Comparison of ENCODE assay signal across 1 cellular context in genomic region chr12:47837190-47838171, GRCh38.
TF ChIP-seq lines count a peak whose summit lies in the region.

No MANE protein-coding gene starts in this region.

TF ChIP-seq in GM12878, 131 proteins besides CTCF, POLR2A, EP300 and RAD21 (continued from another document):
- TF ChIP-seq ELK1 (IDR thresholded peaks at IDR 0.05; ENCODE audit: low read depth, low read length) (peak; percentile 44; the same call in 1 of the 2 replicates), FOXM1 (IDR thresholded peaks at IDR 0.05; ENCODE audit: low read depth, low read length) (0 out of 2 replicates have a peak, but pooled peaks have one; percentile 34), E4F1 (IDR thresholded peaks at IDR 0.05; ENCODE audit: borderline replicate concordance, partially characterized antibody) (no peak), USF2 (IDR thresholded peaks at IDR 0.05; ENCODE audit: borderline replicate concordance, low read depth, low read length) (no peak), IRF3 (IDR thresholded peaks at IDR 0.05) (no peak), RUNX3 (IDR thresholded peaks at IDR 0.05; ENCODE audit: low read length) (peak; percentile 15; the same call in 1 of the 2 replicates), CREB1 (IDR thresholded peaks at IDR 0.05; ENCODE audit: low read depth) (0 out of 2 replicates have a peak, but pooled peaks have one; percentile 1), IKZF2 (IDR thresholded peaks at IDR 0.05) (peak; percentile 24 to 37; a peak in 1 of 4 replicates)
